11 cellular contexts compared by ENCODE assay signal in genomic region chr6:31765910-31766794, GRCh38. TPM values are rescaled to one million over a fixed set of nuclear protein-coding genes. Genes with fewer than 3 reads are reported as not detected.
A peak's percentile ranks its signal among the peaks of the same experiment; 100 is the strongest.
DNase-seq lines count a peak whose midpoint lies in the region; ATAC-seq, FAIRE-seq and TF ChIP-seq lines count a peak whose summit lies in the region.
"Had no signal": no experiment of that assay in that cellular context is flagged by ENCODE, and none has a peak within 500 bp of the region (broad histone marks: within the 10 kb centered on the region; RNA-seq: fewer than 3 reads in every experiment).

No MANE protein-coding gene starts in this region.

- peaks cover 14% of the 10 kb centered on the region for H3K4me1 Mint-ChIP-seq in central memory CD8-positive, alpha-beta T cell

- H3K27ac ChIP-seq in kidney (ENCODE audit: low read depth in 2 of 2, low read length in 2 of 2) (no peak overlapping the region), smooth muscle cell (ENCODE audit: low read depth) (no peak overlapping the region)

- no peaks in the 10 kb centered on the region; the same call in 1 of the 2 replicates for H3K27me3 ChIP-seq in H7 (ENCODE audit: control insufficient read depth, insufficient read depth, low read length)
- H3K27me3 ChIP-seq in smooth muscle cell (ENCODE audit: low read depth) = no peaks in the 10 kb centered on the region

- intact Hi-C loops in kidney (cut with DNase I) = no loop called here

- DNase-seq in H7 (peak; percentile 95), kidney (peak; percentile 70), smooth muscle cell (lab: John Stamatoyannopoulos, UW; ENCODE audit: unreplicated experiment) (no peak), HCEC 1CT (no peak), activated gamma-delta T cell (lab: John Stamatoyannopoulos, UW) (no peak), NCI-H187 treated with DMSO at 0.1 percent for 48 hours (lab: John Stamatoyannopoulos, UW) (no peak)
- DNase-seq in central memory CD8-positive, alpha-beta T cell (ENCODE audit: low spot score in 2 of 2) = no peak
- DNase-seq: SW 1271 had no signal

- peaks cover 9% of the 10 kb centered on the region for H3K36me3 Mint-ChIP-seq in central memory CD8-positive, alpha-beta T cell (ENCODE audit: insufficient read depth)

- H3K79me2 ChIP-seq in smooth muscle cell (ENCODE audit: low read depth) = no peaks in the 10 kb centered on the region

- 74% methylated on average over 38 of the region's 42 CpGs for WGBS in smooth muscle cell (ENCODE audit: low lambda C conversion rate)

- H3K9me3 Mint-ChIP-seq in central memory CD8-positive, alpha-beta T cell = no peaks in the 10 kb centered on the region

- no peak overlapping the region for H2AFZ ChIP-seq in smooth muscle cell (ENCODE audit: low read depth)

- H3K27me3 Mint-ChIP-seq in central memory CD8-positive, alpha-beta T cell = no peaks in the 10 kb centered on the region

- no peak for TF ChIP-seq CTCF in kidney (IDR thresholded peaks at IDR 0.05; ENCODE audit: borderline replicate concordance, extremely low read depth, insufficient read depth)
- no peak for TF ChIP-seq CTCF in smooth muscle cell (IDR thresholded peaks at IDR 0.05; ENCODE audit: borderline replicate concordance, insufficient read depth, poor library complexity, severe bottlenecking)

- H3K4me2 ChIP-seq in smooth muscle cell = peak overlapping the region; percentile 71

- H3K36me3 ChIP-seq in H7 (replicated peaks; ENCODE audit: control insufficient read depth, insufficient read depth, low read length) = peaks cover 11% of the 10 kb centered on the region
- no peaks in the 10 kb centered on the region for H3K36me3 ChIP-seq in kidney (ENCODE audit: control insufficient read depth in 1 of 2, insufficient read depth in 2 of 2, low read length in 2 of 2)
- no peaks in the 10 kb centered on the region for H3K36me3 ChIP-seq in smooth muscle cell (ENCODE audit: low read depth)

- H3K4me3 Mint-ChIP-seq in central memory CD8-positive, alpha-beta T cell = no peak overlapping the region

- H3K4me1 ChIP-seq in kidney (ENCODE audit: control insufficient read depth in 1 of 2, insufficient read depth in 1 of 2, low read depth in 1 of 2, low read length in 2 of 2) = peaks cover 0 to 7% of the 10 kb centered on the region in 2 donors
- peaks cover 13% of the 10 kb centered on the region for H3K4me1 ChIP-seq in smooth muscle cell (ENCODE audit: low read depth)

- peak overlapping the region; percentile 51 for H3K27ac Mint-ChIP-seq in central memory CD8-positive, alpha-beta T cell (ENCODE audit: low read depth)

- ATAC-seq in central memory CD8-positive, alpha-beta T cell (replicated peaks; ENCODE audit: extremely low read depth, poor library complexity, severe bottlenecking) = no peak
- no peak for ATAC-seq in GM18520 (IDR thresholded peaks at IDR 0.05; ENCODE audit: unreplicated experiment)

- no peak for FAIRE-seq in kidney (lab: Jason Lieb, UNC)
- FAIRE-seq: bronchial epithelial cell, GM19239 had no signal

- H4K20me1 ChIP-seq in smooth muscle cell (ENCODE audit: low read depth) = no peaks in the 10 kb centered on the region

- H3F3A ChIP-seq in smooth muscle cell (ENCODE audit: low read depth) = no peaks in the 10 kb centered on the region

- H3K9ac ChIP-seq in kidney (ENCODE audit: low read length in 2 of 2) = peak overlapping the region in 1 of 2 donors; percentile 15
- no peak overlapping the region for H3K9ac ChIP-seq in smooth muscle cell (ENCODE audit: low read depth)

- peak overlapping the region; percentile 48 for H3K4me3 ChIP-seq in H7 (ENCODE audit: insufficient read depth, low read depth, low read length)
- H3K4me3 ChIP-seq in kidney (ENCODE audit: low read length in 2 of 2) = peak overlapping the region in 1 of 2 donors; percentile 41
- no peak overlapping the region for H3K4me3 ChIP-seq in smooth muscle cell

- H3K9me3 ChIP-seq in kidney (ENCODE audit: control insufficient read depth in 1 of 2, low read length in 2 of 2) (no peaks in the 10 kb centered on the region), smooth muscle cell (replicated peaks; ENCODE audit: low read depth) (no peaks in the 10 kb centered on the region)

RNA-seq across cellular contexts. Expression of gene SAPCD1, which starts 3.7 kb away (rescaled TPM):
- 1.8 and 7.7 TPM in 2 replicates for total RNA-seq in H7 (2014; rRNA removed; shearing (Covaris generic))
- 6.5 TPM for total RNA-seq in kidney
- polyA plus RNA-seq in kidney (ENCODE audit: insufficient read depth, low read depth, low replicate concordance) = 6.8 TPM
- not detected in 2 replicates for total RNA-seq in smooth muscle cell
- polyA plus RNA-seq in smooth muscle cell = 1.4 and 1.8 TPM in 2 replicates

RNA-seq across cellular contexts. Expression of gene VWA7, which starts 11.0 kb away (rescaled TPM):
- 0.44 and 2.1 TPM in 2 replicates for total RNA-seq in H7 (2014; rRNA removed; shearing (Covaris generic))
- 32.5 TPM for total RNA-seq in kidney
- polyA plus RNA-seq in kidney (ENCODE audit: insufficient read depth, low read depth, low replicate concordance) = 10.2 TPM
- 0.22 and 0.58 TPM in 2 replicates for total RNA-seq in smooth muscle cell
- polyA plus RNA-seq in smooth muscle cell = 0.08 and 0.28 TPM in 2 replicates

RNA-seq across cellular contexts. Expression of gene MSH5, which starts 26.3 kb away (rescaled TPM):
- total RNA-seq in H7 (2014; rRNA removed; shearing (Covaris generic)) = 19.5 and 28.4 TPM in 2 replicates
- 23.7 TPM for total RNA-seq in kidney
- polyA plus RNA-seq in kidney (ENCODE audit: insufficient read depth, low read depth, low replicate concordance) = 14.4 TPM
- total RNA-seq in smooth muscle cell = 10.6 and 15.4 TPM in 2 replicates
- 4.7 and 10.5 TPM in 2 replicates for polyA plus RNA-seq in smooth muscle cell

RNA-seq across cellular contexts. Expression of gene VARS1, which starts 29.4 kb away (rescaled TPM):
- total RNA-seq in H7 (2014; rRNA removed; shearing (Covaris generic)) = 114 and 115 TPM in 2 replicates
- total RNA-seq in kidney (79.0 TPM), smooth muscle cell (31.9 and 60.8 TPM in 2 replicates)
- polyA plus RNA-seq in kidney (ENCODE audit: insufficient read depth, low read depth, low replicate concordance) (30.3 TPM), smooth muscle cell (76.9 and 80.8 TPM in 2 replicates)

RNA-seq across cellular contexts. Expression of gene CLIC1, which starts 29.8 kb away (rescaled TPM):
- 456 and 621 TPM in 2 replicates for total RNA-seq in H7 (2014; rRNA removed; shearing (Covaris generic))
- total RNA-seq in kidney (456 TPM), smooth muscle cell (373 and 417 TPM in 2 replicates)
- polyA plus RNA-seq in kidney (ENCODE audit: insufficient read depth, low read depth, low replicate concordance) (489 TPM), smooth muscle cell (610 and 628 TPM in 2 replicates)

Comparison
In these comparisons a context has a peak if more than half of its experiments do, and no peak if none do; other contexts are left out.
1. DNase-seq: peak in H7 (single experiment) and kidney (single experiment); none in central memory CD8-positive, alpha-beta T cell (0 of 2), smooth muscle cell (single experiment), HCEC 1CT (single experiment), activated gamma-delta T cell (single experiment) and NCI-H187 treated with DMSO at 0.1 percent for 48 hours (single experiment).
2. RNA of gene VWA7, which starts 11.0 kb away (total RNA-seq): 32.5 TPM in kidney (single experiment); 0.44 to 2.1 TPM in H7 and 0.22 to 0.58 TPM in smooth muscle cell; every median in the first group is over 10 times any median in the second.